Comparison of ENCODE assay signal across 1 cellular context in the genomic region with DNA sequence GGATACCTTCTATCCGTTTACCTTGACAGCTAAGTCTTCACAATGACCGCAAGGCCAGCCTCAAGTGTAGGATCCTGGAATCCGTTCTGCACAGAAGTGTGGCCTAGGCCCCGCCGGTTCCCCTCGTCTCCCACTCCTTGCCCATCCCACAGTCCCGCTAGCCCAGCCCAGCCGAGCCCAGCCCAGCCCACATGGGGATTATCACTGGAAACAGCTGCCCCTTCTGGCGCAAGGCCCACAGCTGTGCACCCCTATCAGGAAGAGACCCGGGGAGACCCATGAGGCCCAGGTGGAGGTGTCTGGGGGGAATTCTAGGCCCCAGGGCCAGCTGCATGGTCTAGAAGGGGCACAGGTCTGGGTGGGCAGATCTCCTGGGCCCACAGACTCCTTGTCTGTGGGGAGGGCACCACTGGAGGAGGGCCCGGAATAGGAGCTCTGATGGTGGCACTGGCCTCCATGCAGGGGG.
TF ChIP-seq lines count a peak whose summit lies in the region.

No MANE protein-coding gene starts in this region.

TF ChIP-seq in K562, 482 proteins besides CTCF, POLR2A, EP300 and RAD21:
- TF ChIP-seq, protein P1, sequence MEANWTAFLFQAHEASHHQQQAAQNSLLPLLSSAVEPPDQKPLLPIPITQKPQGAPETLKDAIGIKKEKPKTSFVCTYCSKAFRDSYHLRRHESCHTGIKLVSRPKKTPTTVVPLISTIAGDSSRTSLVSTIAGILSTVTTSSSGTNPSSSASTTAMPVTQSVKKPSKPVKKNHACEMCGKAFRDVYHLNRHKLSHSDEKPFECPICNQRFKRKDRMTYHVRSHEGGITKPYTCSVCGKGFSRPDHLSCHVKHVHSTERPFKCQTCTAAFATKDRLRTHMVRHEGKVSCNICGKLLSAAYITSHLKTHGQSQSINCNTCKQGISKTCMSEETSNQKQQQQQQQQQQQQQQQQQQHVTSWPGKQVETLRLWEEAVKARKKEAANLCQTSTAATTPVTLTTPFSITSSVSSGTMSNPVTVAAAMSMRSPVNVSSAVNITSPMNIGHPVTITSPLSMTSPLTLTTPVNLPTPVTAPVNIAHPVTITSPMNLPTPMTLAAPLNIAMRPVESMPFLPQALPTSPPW (CRISPR knock-in tag; IDR thresholded peaks at IDR 0.05), result peak; percentile 16; the same call in 1 of the 2 replicates
- TF ChIP-seq BCOR (IDR thresholded peaks at IDR 0.05) (no peak), SIX5 (IDR thresholded peaks at IDR 0.05; ENCODE audit: borderline replicate concordance in 1 of 2, insufficient read depth in 1 of 2, low read depth in 1 of 2, low read length in 2 of 2) (no peak), NFIC (IDR thresholded peaks at IDR 0.05) (peak; percentile 81), HNRNPL (IDR thresholded peaks at IDR 0.05; ENCODE audit: low read depth, low read length) (no peak), CREM (IDR thresholded peaks at IDR 0.05; ENCODE audit: low read depth) (no peak), ZNF232 (CRISPR knock-in tag; IDR thresholded peaks at IDR 0.05) (no peak), CBFA2T2 (conservative IDR thresholded peaks at IDR 0.05) (peak; percentile 67), NCOR1 (IDR thresholded peaks at IDR 0.05) (peak; percentile 57; the same call in 1 of the 2 replicates), KAT2B (IDR thresholded peaks at IDR 0.05; ENCODE audit: low read depth, low read length) (no peak), SIRT6 (IDR thresholded peaks at IDR 0.05; ENCODE audit: low read depth, low read length) (no peak), TAL1 (IDR thresholded peaks at IDR 0.05) (peak; percentile 53; the same call in 1 of the 2 replicates), BMI1 (IDR thresholded peaks at IDR 0.05; ENCODE audit: low read length) (no peak), TBL1XR1 (IDR thresholded peaks at IDR 0.05; ENCODE audit: low read length in 2 of 2) (no peak), ARID1B (IDR thresholded peaks at IDR 0.05) (peak; percentile 60), TCF3 (CRISPR knock-in tag; IDR thresholded peaks at IDR 0.05) (peak; percentile 88), CBFA2T3 (IDR thresholded peaks at IDR 0.05) (peak; percentile 78)
- TF ChIP-seq, protein P2, sequence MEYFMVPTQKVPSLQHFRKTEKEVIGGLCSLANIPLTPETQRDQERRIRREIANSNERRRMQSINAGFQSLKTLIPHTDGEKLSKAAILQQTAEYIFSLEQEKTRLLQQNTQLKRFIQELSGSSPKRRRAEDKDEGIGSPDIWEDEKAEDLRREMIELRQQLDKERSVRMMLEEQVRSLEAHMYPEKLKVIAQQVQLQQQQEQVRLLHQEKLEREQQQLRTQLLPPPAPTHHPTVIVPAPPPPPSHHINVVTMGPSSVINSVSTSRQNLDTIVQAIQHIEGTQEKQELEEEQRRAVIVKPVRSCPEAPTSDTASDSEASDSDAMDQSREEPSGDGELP (CRISPR knock-in tag; IDR thresholded peaks at IDR 0.05; ENCODE audit: borderline replicate concordance), result peak; percentile 93
- TF ChIP-seq, protein P3, sequence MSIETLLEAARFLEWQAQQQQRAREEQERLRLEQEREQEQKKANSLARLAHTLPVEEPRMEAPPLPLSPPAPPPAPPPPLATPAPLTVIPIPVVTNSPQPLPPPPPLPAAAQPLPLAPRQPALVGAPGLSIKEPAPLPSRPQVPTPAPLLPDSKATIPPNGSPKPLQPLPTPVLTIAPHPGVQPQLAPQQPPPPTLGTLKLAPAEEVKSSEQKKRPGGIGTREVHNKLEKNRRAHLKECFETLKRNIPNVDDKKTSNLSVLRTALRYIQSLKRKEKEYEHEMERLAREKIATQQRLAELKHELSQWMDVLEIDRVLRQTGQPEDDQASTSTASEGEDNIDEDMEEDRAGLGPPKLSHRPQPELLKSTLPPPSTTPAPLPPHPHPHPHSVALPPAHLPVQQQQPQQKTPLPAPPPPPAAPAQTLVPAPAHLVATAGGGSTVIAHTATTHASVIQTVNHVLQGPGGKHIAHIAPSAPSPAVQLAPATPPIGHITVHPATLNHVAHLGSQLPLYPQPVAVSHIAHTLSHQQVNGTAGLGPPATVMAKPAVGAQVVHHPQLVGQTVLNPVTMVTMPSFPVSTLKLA (conservative IDR thresholded peaks at IDR 0.05), result peak in 1 of 2 experiments; percentile 23; a peak in 1 of 4 replicates
